ENCODE assay signal across 8 cellular contexts in genomic region chr6:159989882-159990480, GRCh38. TPM values are rescaled to one million over a fixed set of nuclear protein-coding genes. Genes with fewer than 3 reads are reported as not detected.
DNase-seq lines count a peak whose midpoint lies in the region; ATAC-seq and TF ChIP-seq lines count a peak whose summit lies in the region.

No MANE protein-coding gene starts in this region.

- no peak for TF ChIP-seq CTCF in astrocyte of the spinal cord (IDR thresholded peaks at IDR 0.05; ENCODE audit: low read depth, low read length)
- no peak for TF ChIP-seq CTCF in type B pancreatic cell (conservative IDR thresholded peaks at IDR 0.05)
- TF ChIP-seq CTCF in tibial nerve (IDR thresholded peaks at IDR 0.05), result no peak

- no peak for TF ChIP-seq EP300 in tibial nerve (IDR thresholded peaks at IDR 0.05)

- DNase-seq in A172 (ENCODE audit: low spot score) (peak; percentile 50), astrocyte of the spinal cord (ENCODE audit: low read depth, low spot score) (peak; percentile 46), type B pancreatic cell (ENCODE audit: extremely low spot score, unreplicated experiment) (no peak), tibial nerve (ENCODE audit: low spot score in 2 of 2) (no peak), activated gamma-delta T cell treated with Interleukin-2 at 50 U/mL for 16 hours (no peak)
- DNase-seq in effector CD8-positive, alpha-beta T cell (lab: John Stamatoyannopoulos, UW), result no peak

- H3K36me3 ChIP-seq in tibial nerve, result peaks cover 0 to 12% (median 0%) of the 10 kb centered on the region in 3 donors

- peak overlapping the region in 2 of 4 donors; percentile 14 to 22 for H3K27ac ChIP-seq in tibial nerve

- no peaks in the 10 kb centered on the region for H3K9me3 ChIP-seq in tibial nerve

- H3K4me3 ChIP-seq in astrocyte of the spinal cord (ENCODE audit: low read depth, low read length) (no peak overlapping the region), tibial nerve (no peak overlapping the region)

- H3K4me3 Mint-ChIP-seq in type B pancreatic cell, result no peak overlapping the region

- peak; percentile 85 for ATAC-seq in GM19397 (IDR thresholded peaks at IDR 0.05; ENCODE audit: unreplicated experiment)
- ATAC-seq in HG03378 (IDR thresholded peaks at IDR 0.05; ENCODE audit: unreplicated experiment), result peak; percentile 89

- H3K27me3 ChIP-seq in tibial nerve, result no peaks in the 10 kb centered on the region

- H3K9me3 Mint-ChIP-seq in type B pancreatic cell, result peaks cover 5% of the 10 kb centered on the region

- peaks cover 9% of the 10 kb centered on the region for H3K4me1 Mint-ChIP-seq in type B pancreatic cell (ENCODE audit: unreplicated experiment)

- no peaks in the 10 kb centered on the region for H3K27me3 Mint-ChIP-seq in type B pancreatic cell

- no peak for TF ChIP-seq POLR2A in tibial nerve (IDR thresholded peaks at IDR 0.05)

- H3K4me1 ChIP-seq in tibial nerve, result peaks cover 0 to 78% (median 18%) of the 10 kb centered on the region in 4 donors

- in situ Hi-C loops in astrocyte of the spinal cord (cut with HindIII; ENCODE audit: low sequenced_read_pairs), result no loop called here

- H3K36me3 Mint-ChIP-seq in type B pancreatic cell, result peaks cover 34% of the 10 kb centered on the region

- 59 to 62% methylated on average over 8 of the region's 8 CpGs for WGBS in tibial nerve, 2 donors

- H3K27ac Mint-ChIP-seq in type B pancreatic cell, result no peak overlapping the region

RNA-seq across cellular contexts. Expression of gene IGF2R, which starts 21.1 kb away (rescaled TPM):
- 78.4 and 99.8 TPM in 2 replicates for total RNA-seq in A172 (2014; rRNA removed; shearing (Covaris generic))
- total RNA-seq in type B pancreatic cell (ENCODE audit: low replicate concordance) (79.8 and 95.5 TPM in 2 replicates), tibial nerve (10 to 100 TPM; 60.1 to 81.3 (median 68.5) TPM)

Comparison
In these comparisons a context has a peak if more than half of its experiments do, and no peak if none do; other contexts are left out.
1. DNase-seq: peak in A172 (single experiment) and astrocyte of the spinal cord (single experiment); none in type B pancreatic cell (single experiment), effector CD8-positive, alpha-beta T cell (single experiment), tibial nerve (0 of 2) and activated gamma-delta T cell treated with Interleukin-2 at 50 U/mL for 16 hours (single experiment).